ENCODE assay signal across 8 cellular contexts in genomic region chr3:72100626-72101187, GRCh38.
DNase-seq lines count a peak whose midpoint lies in the region; ATAC-seq, FAIRE-seq and TF ChIP-seq lines count a peak whose summit lies in the region.

No MANE protein-coding gene starts in this region.

- peak; percentile 95 for FAIRE-seq in GM12891 (lab: Jason Lieb, UNC)

- TF ChIP-seq POLR2A in GM12891 (IDR thresholded peaks at IDR 0.05; ENCODE audit: low read depth, low read length), result no peak

- intact Hi-C loops in left colon (cut with DNase I, micrococcal nuclease), result no loop called here

- peak; percentile 52 for ATAC-seq in left colon

- DNase-seq in GM12891 (ENCODE audit: insufficient read length, low spot score), result peak; percentile 68
- peak; percentile 47 for DNase-seq in HCEC 1CT
- peak; percentile 43 for DNase-seq in NCI-H1092 (lab: John Stamatoyannopoulos, UW)
- peak; percentile 64 for DNase-seq in activated CD4-positive, CD25-positive, alpha-beta regulatory T cell treated with anti-CD3 and anti-CD28 coated beads, Interleukin-2, amount 50 U/mL, for 16 hours (ENCODE audit: low read depth, low spot score)
- peak; percentile 8 for DNase-seq in cerebellar cortex (ENCODE audit: low spot score)
- peak; percentile 78 to 79 for DNase-seq in left colon
- peak; percentile 74 to 85 for DNase-seq in stimulated activated CD4-positive, alpha-beta T cell treated with anti-CD3 and anti-CD28 coated beads, Interleukin-15, amount 100 ng/mL, for 48 hours (ENCODE audit: low read depth in 2 of 2)
- no peak for DNase-seq in LoVo (ENCODE audit: low spot score)

TF ChIP-seq in GM12891, 5 proteins besides CTCF, POLR2A, EP300 and RAD21:
- TF ChIP-seq POLR2AphosphoS5 (IDR thresholded peaks at IDR 0.05; ENCODE audit: low read depth, low read length), result no peak
- peak; percentile 37 for TF ChIP-seq PAX5 (IDR thresholded peaks at IDR 0.05; ENCODE audit: insufficient read depth, low read length, severe bottlenecking)
- peak; percentile 63 for TF ChIP-seq SPI1 (IDR thresholded peaks at IDR 0.05; ENCODE audit: low read depth, low read length)
- no peak for TF ChIP-seq TAF1 (IDR thresholded peaks at IDR 0.05; ENCODE audit: low read depth, low read length)
- TF ChIP-seq POU2F2 (IDR thresholded peaks at IDR 0.05; ENCODE audit: low read depth, low read length), result peak; percentile 81
